ENCODE assay signal across 22 cellular contexts in the genomic region with DNA sequence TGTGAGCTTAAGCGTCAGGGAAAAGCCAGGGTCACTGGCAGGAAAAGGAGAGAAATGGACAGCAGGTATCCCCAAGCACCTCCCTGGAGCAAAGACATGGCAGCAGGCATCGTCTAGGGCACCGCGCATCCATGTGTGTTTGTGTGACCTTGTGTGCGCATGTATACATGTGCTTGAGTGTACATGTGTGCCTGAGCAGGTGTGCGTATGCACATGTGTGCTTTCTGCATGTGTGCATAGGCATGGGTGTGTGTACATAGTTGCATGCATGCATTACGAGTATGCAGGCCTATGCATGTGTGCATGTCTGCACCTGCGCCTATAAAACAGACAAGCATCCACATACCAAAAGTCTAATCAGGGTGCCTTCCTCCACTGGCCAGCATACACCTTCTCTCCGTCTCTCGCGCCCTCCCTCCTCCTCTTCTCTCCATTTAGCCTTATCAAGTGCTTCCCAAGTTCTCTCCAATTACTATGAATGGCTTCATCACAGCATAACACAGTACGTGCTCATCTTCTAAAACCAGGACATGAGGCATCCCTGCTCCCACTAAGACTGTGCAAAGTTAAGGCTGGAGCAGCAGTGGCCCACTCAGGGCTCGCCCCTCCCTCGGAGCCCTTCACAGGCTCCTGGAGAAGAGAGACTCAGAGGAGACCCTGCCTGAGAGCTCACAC. TPM values are rescaled to one million over a fixed set of nuclear protein-coding genes. Genes with fewer than 3 reads are reported as not detected.
DNase-seq lines count a peak whose midpoint lies in the region; ATAC-seq and TF ChIP-seq lines count a peak whose summit lies in the region.
"Had no signal": no experiment of that assay in that cellular context is flagged by ENCODE, and none has a peak within 500 bp of the region (broad histone marks: within the 10 kb centered on the region; RNA-seq: fewer than 3 reads in every experiment).

No MANE protein-coding gene starts in this region.

- no peaks in the 10 kb centered on the region for H3K4me1 ChIP-seq in BE2C
- H3K4me1 ChIP-seq in Panc1 (ENCODE audit: control insufficient read depth, insufficient read depth, low read length): no peaks in the 10 kb centered on the region
- H3K4me1 ChIP-seq: breast epithelium, gastrocnemius medialis, thyroid gland had no signal

- no peak overlapping the region for H3K4me3 ChIP-seq in BE2C (ENCODE audit: low read depth, low read length)
- no peak overlapping the region for H3K4me3 ChIP-seq in Panc1 (ENCODE audit: low read depth in 2 of 2, low read length in 2 of 2)
- H3K4me3 ChIP-seq: breast epithelium, gastrocnemius medialis, thyroid gland had no signal

- H3K27ac ChIP-seq in Panc1 (ENCODE audit: low read length): no peak overlapping the region
- H3K27ac ChIP-seq: breast epithelium, gastrocnemius medialis, thyroid gland had no signal

- H3K36me3 ChIP-seq in BE2C: no peaks in the 10 kb centered on the region
- H3K36me3 ChIP-seq in Panc1 (ENCODE audit: control insufficient read depth, insufficient read depth, low read length): no peaks in the 10 kb centered on the region
- H3K36me3 ChIP-seq: breast epithelium, gastrocnemius medialis, thyroid gland had no signal

- POLR2A ChIA-PET in Panc1 (lab: Charles Lee): no interaction called here

- intact Hi-C loops in Panc1 (cut with micrococcal nuclease; ENCODE audit: unreplicated experiment) (no loop called here), cardiac septum (cut with DNase I) (no loop called here)

- DNase-seq in BE2C (peak; percentile 1), Panc1 (ENCODE audit: low read depth, low spot score) (no peak), cardiac septum (ENCODE audit: low spot score) (peak; percentile 58), omental fat pad (ENCODE audit: low spot score) (peak; percentile 14), NCI-H1105 treated with DMSO at 0.1 percent for 48 hours (lab: John Stamatoyannopoulos, UW) (no peak), NCI-H69 (lab: John Stamatoyannopoulos, UW) (no peak)
- DNase-seq: AML-193; DMS79; erythroblast; IMR-90; NCI-H146; NCI-H82; SK-N-SH; stimulated activated naive CD4-positive, alpha-beta T cell; T-helper 9 cell; thyroid gland had no signal

- CTCF ChIA-PET in Panc1 (lab: Charles Lee): no interaction called here

- ATAC-seq in Panc1: peak; percentile 20; the same call in 1 of the 2 replicates
- ATAC-seq in omental fat pad (ENCODE audit: low FRiP score): no peak
- ATAC-seq in GM19395 (IDR thresholded peaks at IDR 0.05; ENCODE audit: unreplicated experiment): no peak
- ATAC-seq: activated CD4-positive, CD25-positive, alpha-beta regulatory T cell treated with anti-CD3 and anti-CD28 coated beads, Interleukin-2, amount 50 U/mL, for 24 hours; gastrocnemius medialis; left colon had no signal

- TF ChIP-seq CTCF in BE2C (IDR thresholded peaks at IDR 0.05; ENCODE audit: low read depth, low read length) (no peak), Panc1 (IDR thresholded peaks at IDR 0.05) (no peak), omental fat pad (IDR thresholded peaks at IDR 0.05) (no peak)

- H3K9me3 ChIP-seq in BE2C: no peaks in the 10 kb centered on the region
- H3K9me3 ChIP-seq in Panc1 (ENCODE audit: control insufficient read depth, insufficient read depth, low read depth, low read length): 0 out of 2 replicates have a peak, but pooled peaks cover 3% of the 10 kb centered on the region
- H3K9me3 ChIP-seq: gastrocnemius medialis, thyroid gland had no signal

- BruUV-seq in Panc1 (replicated peaks; lab: Mats Ljungman, UMichigan): no TSS peak

- H3K27me3 ChIP-seq in BE2C (no peaks in the 10 kb centered on the region), Panc1 (ENCODE audit: control insufficient read depth, insufficient read depth, low read length) (no peaks in the 10 kb centered on the region)
- H3K27me3 ChIP-seq: thyroid gland had no signal

- in situ Hi-C loops in Panc1 (cut with HindIII; ENCODE audit: low pct_unique_long_range_greater_than_20kb, low sequenced_read_pairs): no loop called here

RNA-seq across cellular contexts. Expression of a gene that starts 30.6 kb away (rescaled TPM):
- polyA plus RNA-seq in BE2C (2012; ENCODE audit: insufficient read depth, insufficient read length, low read depth): 0.25 TPM
- total RNA-seq in Panc1 (2021; ENCODE audit: unreplicated experiment) (19.5 TPM), cardiac septum (1.0 TPM), omental fat pad (1 to 10 TPM in 2 of 4 donors, under 1 TPM in 2; 0.28 to 2.8 (median 0.92) TPM)
- 24.3 TPM for polyA plus RNA-seq in Panc1 (2012; ENCODE audit: insufficient read length)
- total RNA-seq: MCF 10A had no signal
- polyA plus RNA-seq: SK-N-SH had no signal

Comparison
In these comparisons a context has a peak if more than half of its experiments do, and no peak if none do; other contexts are left out.
1. DNase-seq: peak in BE2C (single experiment), cardiac septum (single experiment) and omental fat pad (single experiment); none in Panc1 (single experiment), NCI-H1105 treated with DMSO at 0.1 percent for 48 hours (single experiment) and NCI-H69 (single experiment).